ENCODE assay signal across 8 cellular contexts in genomic region chr5:169650701-169651331, GRCh38. TPM values are rescaled to one million over a fixed set of nuclear protein-coding genes. Genes with fewer than 3 reads are reported as not detected.
DNase-seq lines count a peak whose midpoint lies in the region; ATAC-seq and TF ChIP-seq lines count a peak whose summit lies in the region.

No MANE protein-coding gene starts in this region.

- H3K27me3 Mint-ChIP-seq in activated naive CD4-positive, alpha-beta T cell treated with anti-CD3 and anti-CD28 coated beads for 36 hours (ENCODE audit: low read depth), result no peaks in the 10 kb centered on the region

- CTCF ChIA-PET in activated naive CD4-positive, alpha-beta T cell treated with anti-CD3 and anti-CD28 coated beads for 36 hours (lab: Charles Lee), result no interaction called here

- peak overlapping the region; percentile 49 for H3K4me3 Mint-ChIP-seq in activated naive CD4-positive, alpha-beta T cell treated with anti-CD3 and anti-CD28 coated beads for 36 hours

- peaks cover 57% of the 10 kb centered on the region for H3K36me3 Mint-ChIP-seq in activated naive CD4-positive, alpha-beta T cell treated with anti-CD3 and anti-CD28 coated beads for 36 hours (ENCODE audit: low read depth)

- H3K27ac Mint-ChIP-seq in activated naive CD4-positive, alpha-beta T cell treated with anti-CD3 and anti-CD28 coated beads for 36 hours, result peak overlapping the region; percentile 94

- DNase-seq in activated naive CD4-positive, alpha-beta T cell treated with anti-CD3 and anti-CD28 coated beads for 36 hours, result peak; percentile 64
- DNase-seq in activated naive CD4-positive, alpha-beta T cell treated with anti-CD3 and anti-CD28 coated beads, Interleukin-2, amount 50 U/mL, for 16 hours, result no peak
- peak; percentile 69 for DNase-seq in kidney tubule cell (ENCODE audit: low spot score)
- DNase-seq in NCI-H1694 treated with DMSO at 0.1 percent for 48 hours (lab: John Stamatoyannopoulos, UW), result no peak
- no peak for DNase-seq in left cardiac atrium
- no peak for DNase-seq in stimulated activated CD4-positive, alpha-beta T cell treated with anti-CD3 and anti-CD28 coated beads, Interleukin-12 subunit alpha, Interleukin-12 subunit beta, amount 100 ng/mL, for 4 hours

- no peaks in the 10 kb centered on the region for H3K9me3 Mint-ChIP-seq in activated naive CD4-positive, alpha-beta T cell treated with anti-CD3 and anti-CD28 coated beads for 36 hours

- ATAC-seq in HG02938 (IDR thresholded peaks at IDR 0.05; ENCODE audit: unreplicated experiment) (peak; percentile 52), SK-N-SH treated with all-trans-retinoic acid at 6 μM for 48 hours (peak; percentile 79), left cardiac atrium (no peak)

- H3K4me1 Mint-ChIP-seq in activated naive CD4-positive, alpha-beta T cell treated with anti-CD3 and anti-CD28 coated beads for 36 hours (ENCODE audit: low read depth), result peaks cover 92% of the 10 kb centered on the region

- intact Hi-C loops in activated naive CD4-positive, alpha-beta T cell treated with anti-CD3 and anti-CD28 coated beads for 36 hours (cut with micrococcal nuclease), result loop anchor here (1.0 to 5.0 kb wide), 4 partner anchors 154 to 921 kb away; no protein-coding TSS in a partner anchor
- intact Hi-C loops in left cardiac atrium (cut with DNase I), result no loop called here

TF ChIP-seq in SK-N-SH treated with all-trans-retinoic acid at 6 μM for 48 hours, 23 proteins besides CTCF, POLR2A, EP300 and RAD21:
- no peak for TF ChIP-seq ESRRG (CRISPR knock-in tag; IDR thresholded peaks at IDR 0.05)
- no peak for TF ChIP-seq ZFP3 (CRISPR knock-in tag; IDR thresholded peaks at IDR 0.05)
- TF ChIP-seq ARNTL (CRISPR knock-in tag; IDR thresholded peaks at IDR 0.05; ENCODE audit: borderline replicate concordance, low read depth), result no peak
- TF ChIP-seq GLIS3 (CRISPR knock-in tag; IDR thresholded peaks at IDR 0.05), result no peak
- peak; percentile 60 for TF ChIP-seq ZC3H10 (CRISPR knock-in tag; IDR thresholded peaks at IDR 0.05)
- peak; percentile 67 for TF ChIP-seq ISL1 (CRISPR knock-in tag; IDR thresholded peaks at IDR 0.05)
- TF ChIP-seq BACH2 (CRISPR knock-in tag; IDR thresholded peaks at IDR 0.05; ENCODE audit: borderline replicate concordance), result no peak
- no peak for TF ChIP-seq SNAI2 (CRISPR knock-in tag; IDR thresholded peaks at IDR 0.05)
- TF ChIP-seq RARB (CRISPR knock-in tag; IDR thresholded peaks at IDR 0.05), result no peak
- 0 out of 2 replicates have a peak, but pooled peaks have one; percentile 39 for TF ChIP-seq PATZ1 (CRISPR knock-in tag; IDR thresholded peaks at IDR 0.05; ENCODE audit: borderline replicate concordance)
- no peak for TF ChIP-seq ZFP30 (CRISPR knock-in tag; IDR thresholded peaks at IDR 0.05)
- TF ChIP-seq ZNF565 (CRISPR knock-in tag; conservative IDR thresholded peaks at IDR 0.05; ENCODE audit: low read depth), result no peak
- no peak for TF ChIP-seq CREB5 (CRISPR knock-in tag; IDR thresholded peaks at IDR 0.05; ENCODE audit: low read depth)
- TF ChIP-seq OSR1 (CRISPR knock-in tag; IDR thresholded peaks at IDR 0.05), result no peak
- TF ChIP-seq ZNF70 (CRISPR knock-in tag; IDR thresholded peaks at IDR 0.05), result no peak
- TF ChIP-seq ZNF8 (CRISPR knock-in tag; IDR thresholded peaks at IDR 0.05), result no peak

RNA-seq across cellular contexts. Expression of gene DOCK2, which starts 13.7 kb away (rescaled TPM):
- total RNA-seq in activated naive CD4-positive, alpha-beta T cell treated with anti-CD3 and anti-CD28 coated beads for 36 hours, result 100 to 1,000 TPM; 192 to 203 TPM
- 10 to 100 TPM; 12.1 to 17.2 TPM for total RNA-seq in left cardiac atrium

Comparison
In these comparisons a context has a peak if more than half of its experiments do, and no peak if none do; other contexts are left out.
1. DNase-seq: peak in activated naive CD4-positive, alpha-beta T cell treated with anti-CD3 and anti-CD28 coated beads for 36 hours (single experiment) and kidney tubule cell (single experiment); none in activated naive CD4-positive, alpha-beta T cell treated with anti-CD3 and anti-CD28 coated beads, Interleukin-2, amount 50 U/mL, for 16 hours (single experiment), NCI-H1694 treated with DMSO at 0.1 percent for 48 hours (single experiment), left cardiac atrium (single experiment) and stimulated activated CD4-positive, alpha-beta T cell treated with anti-CD3 and anti-CD28 coated beads, Interleukin-12 subunit alpha, Interleukin-12 subunit beta, amount 100 ng/mL, for 4 hours (single experiment).
2. ATAC-seq: peak in HG02938 (single experiment) and SK-N-SH treated with all-trans-retinoic acid at 6 μM for 48 hours (single experiment); none in left cardiac atrium (0 of 2).
3. RNA of gene DOCK2, which starts 13.7 kb away (total RNA-seq): 192 to 203 TPM in activated naive CD4-positive, alpha-beta T cell treated with anti-CD3 and anti-CD28 coated beads for 36 hours; 12.1 to 17.2 TPM in left cardiac atrium; every median in the first group is over 10 times any median in the second.